8 cellular contexts compared by ENCODE assay signal in genomic region chr10:6145979-6146432, GRCh38. TPM values are rescaled to one million over a fixed set of nuclear protein-coding genes. Genes with fewer than 3 reads are reported as not detected.
A peak's percentile ranks its signal among the peaks of the same experiment; 100 is the strongest.
DNase-seq lines count a peak whose midpoint lies in the region; ATAC-seq and TF ChIP-seq lines count a peak whose summit lies in the region.

No MANE protein-coding gene starts in this region.

- H3K27ac Mint-ChIP-seq in T-helper 2 cell treated with Interferon-gamma antibody and Interleukin-4, amounts not matched to agents 5 μg/mL and 100 μg/mL, for 36 hours = no peak overlapping the region
- peak overlapping the region; percentile 69 for H3K27ac Mint-ChIP-seq in activated naive CD8-positive, alpha-beta T cell treated with anti-CD3 and anti-CD28 coated beads for 36 hours

- H3K36me3 ChIP-seq in kidney epithelial cell (ENCODE audit: control insufficient read depth, insufficient read depth, low read length) (no peaks in the 10 kb centered on the region), suprapubic skin (no peaks in the 10 kb centered on the region)

- peaks cover 51% of the 10 kb centered on the region for H3K4me1 ChIP-seq in suprapubic skin

- no peaks in the 10 kb centered on the region for H3K9me3 ChIP-seq in suprapubic skin

- peaks cover 20% of the 10 kb centered on the region for H3K36me3 Mint-ChIP-seq in T-helper 2 cell treated with Interferon-gamma antibody and Interleukin-4, amounts not matched to agents 5 μg/mL and 100 μg/mL, for 36 hours (ENCODE audit: low read depth)
- H3K36me3 Mint-ChIP-seq in activated naive CD8-positive, alpha-beta T cell treated with anti-CD3 and anti-CD28 coated beads for 36 hours = peaks cover 34% of the 10 kb centered on the region

- no peaks in the 10 kb centered on the region for H3K27me3 Mint-ChIP-seq in T-helper 2 cell treated with Interferon-gamma antibody and Interleukin-4, amounts not matched to agents 5 μg/mL and 100 μg/mL, for 36 hours (ENCODE audit: low read depth)
- no peaks in the 10 kb centered on the region for H3K27me3 Mint-ChIP-seq in activated naive CD8-positive, alpha-beta T cell treated with anti-CD3 and anti-CD28 coated beads for 36 hours

- TF ChIP-seq CTCF in kidney epithelial cell (IDR thresholded peaks at IDR 0.05; ENCODE audit: insufficient read depth, low read length, poor library complexity, severe bottlenecking) (no peak), suprapubic skin (IDR thresholded peaks at IDR 0.05) (no peak)

- WGBS in suprapubic skin = 35% methylated on average over 9 of the region's 15 CpGs

- no peak for DNase-seq in T-helper 2 cell treated with Interferon-gamma antibody and Interleukin-4, amounts not matched to agents 5 μg/mL and 100 μg/mL, for 36 hours (ENCODE audit: low spot score)
- no peak for DNase-seq in T-helper 2 cell
- no peak for DNase-seq in activated naive CD8-positive, alpha-beta T cell treated with anti-CD3 and anti-CD28 coated beads for 36 hours
- DNase-seq in kidney epithelial cell (ENCODE audit: low read depth) = no peak
- no peak for DNase-seq in suprapubic skin (ENCODE audit: low spot score in 2 of 2)
- DNase-seq in left lobe of liver (ENCODE audit: low spot score) = no peak
- no peak for DNase-seq in NCI-H1436 treated with DMSO at 0.1 percent for 48 hours (lab: John Stamatoyannopoulos, UW)

- ATAC-seq in left lobe of liver = no peak
- no peak for ATAC-seq in GM21723 (IDR thresholded peaks at IDR 0.05; ENCODE audit: unreplicated experiment)

- no peak for TF ChIP-seq EP300 in suprapubic skin (IDR thresholded peaks at IDR 0.05)

- no peaks in the 10 kb centered on the region for H3K9me3 Mint-ChIP-seq in T-helper 2 cell treated with Interferon-gamma antibody and Interleukin-4, amounts not matched to agents 5 μg/mL and 100 μg/mL, for 36 hours
- H3K9me3 Mint-ChIP-seq in activated naive CD8-positive, alpha-beta T cell treated with anti-CD3 and anti-CD28 coated beads for 36 hours = no peaks in the 10 kb centered on the region

- H3K27me3 ChIP-seq in kidney epithelial cell (ENCODE audit: control insufficient read depth, insufficient read depth, low read length) (no peaks in the 10 kb centered on the region), suprapubic skin (no peaks in the 10 kb centered on the region)

- H3K27ac ChIP-seq in suprapubic skin = peak overlapping the region; percentile 91

- peak overlapping the region; percentile 79 for H3K4me3 Mint-ChIP-seq in T-helper 2 cell treated with Interferon-gamma antibody and Interleukin-4, amounts not matched to agents 5 μg/mL and 100 μg/mL, for 36 hours
- H3K4me3 Mint-ChIP-seq in activated naive CD8-positive, alpha-beta T cell treated with anti-CD3 and anti-CD28 coated beads for 36 hours = peak overlapping the region; percentile 84

- TF ChIP-seq POLR2A in suprapubic skin (IDR thresholded peaks at IDR 0.05) = no peak

- H3K4me1 Mint-ChIP-seq in T-helper 2 cell treated with Interferon-gamma antibody and Interleukin-4, amounts not matched to agents 5 μg/mL and 100 μg/mL, for 36 hours (ENCODE audit: low read depth) = peaks cover 59% of the 10 kb centered on the region
- peaks cover 74% of the 10 kb centered on the region for H3K4me1 Mint-ChIP-seq in activated naive CD8-positive, alpha-beta T cell treated with anti-CD3 and anti-CD28 coated beads for 36 hours

- peak overlapping the region; percentile 77 for H3K4me3 ChIP-seq in kidney epithelial cell (ENCODE audit: low read depth, low read length)
- H3K4me3 ChIP-seq in suprapubic skin = peak overlapping the region; percentile 97

RNA-seq across cellular contexts. Expression of gene PFKFB3, which starts 56.7 kb away (rescaled TPM):
- total RNA-seq in activated naive CD8-positive, alpha-beta T cell treated with anti-CD3 and anti-CD28 coated beads for 36 hours = 10 to 100 TPM; 72.6 to 73.0 TPM
- total RNA-seq in kidney epithelial cell (44.5 and 44.6 TPM in 2 replicates), suprapubic skin (100 to 1,000 TPM in 1 of 4 donors, 10 to 100 TPM in 3; 40.1 to 115 (median 52.2) TPM), left lobe of liver (39.2 TPM)

RNA-seq across cellular contexts. Expression of gene RBM17, which starts 57.2 kb away (rescaled TPM):
- total RNA-seq in activated naive CD8-positive, alpha-beta T cell treated with anti-CD3 and anti-CD28 coated beads for 36 hours = 100 to 1,000 TPM; 337 to 355 TPM
- 37.8 and 48.7 TPM in 2 replicates for total RNA-seq in kidney epithelial cell
- 10 to 100 TPM; 31.9 to 85.6 (median 42.9) TPM for total RNA-seq in suprapubic skin
- total RNA-seq in left lobe of liver = 24.3 TPM
